Comparison of ENCODE assay signal across 11 cellular contexts in genomic region chr19:38551450-38551813, GRCh38.
A peak's percentile ranks its signal among the peaks of the same experiment; 100 is the strongest.
DNase-seq lines count a peak whose midpoint lies in the region; ATAC-seq and TF ChIP-seq lines count a peak whose summit lies in the region.
"Had no signal": no experiment of that assay in that cellular context is flagged by ENCODE, and none has a peak within 500 bp of the region (broad histone marks: within the 10 kb centered on the region; RNA-seq: fewer than 3 reads in every experiment).

No MANE protein-coding gene starts in this region.

- H3K27me3 Mint-ChIP-seq in WTC11 (ENCODE audit: low read depth) (no peaks in the 10 kb centered on the region), neural crest cell (ENCODE audit: low read depth) (peaks cover 8% of the 10 kb centered on the region)

- H3K9me3 ChIP-seq in PC-9 (ENCODE audit: insufficient read depth, low read depth) = no peaks in the 10 kb centered on the region
- H3K9me3 ChIP-seq: colonic mucosa had no signal

- no peaks in the 10 kb centered on the region for H3K27me3 ChIP-seq in PC-9 (ENCODE audit: insufficient read depth, low read depth)
- H3K27me3 ChIP-seq: colonic mucosa had no signal

- DNase-seq in GM10248 (ENCODE audit: extremely low spot score) (peak; percentile 78), WTC11 (ENCODE audit: low spot score) (no peak), neural crest cell (ENCODE audit: low read depth, low spot score) (no peak), COLO829 (ENCODE audit: low spot score) (no peak), PC-9 (no peak), D341Med (ENCODE audit: low spot score) (no peak)
- DNase-seq: colonic mucosa, natural killer cell, PC-3 had no signal

- H3K9me3 Mint-ChIP-seq in WTC11 (no peaks in the 10 kb centered on the region), neural crest cell (no peaks in the 10 kb centered on the region)
- H3K9me3 Mint-ChIP-seq: natural killer cell had no signal

- no peaks in the 10 kb centered on the region for H3K36me3 ChIP-seq in PC-9 (ENCODE audit: low read depth)
- H3K36me3 ChIP-seq: colonic mucosa had no signal

- H3K36me3 Mint-ChIP-seq in WTC11 (peaks cover 17% of the 10 kb centered on the region), neural crest cell (ENCODE audit: low read depth) (no peaks in the 10 kb centered on the region)
- H3K36me3 Mint-ChIP-seq: natural killer cell had no signal

- intact Hi-C loops in PC-9 (cut with micrococcal nuclease; ENCODE audit: unreplicated experiment) = no loop called here

- no peaks in the 10 kb centered on the region for H3K79me2 ChIP-seq in PC-9 (ENCODE audit: low read depth)

- no TSS peak for BruUV-seq in PC-9 (replicated peaks; lab: Mats Ljungman, UMichigan)

- H3K9me2 ChIP-seq in PC-9 (ENCODE audit: insufficient read depth) = no peaks in the 10 kb centered on the region

- H3K4me2 ChIP-seq in PC-9 = no peak overlapping the region

- peaks cover 4% of the 10 kb centered on the region; the same call in 1 of the 2 replicates for H3F3A ChIP-seq in PC-9 (ENCODE audit: insufficient read depth, low read depth)

- ATAC-seq in GM21447 (IDR thresholded peaks at IDR 0.05; ENCODE audit: unreplicated experiment) (peak; percentile 64), WTC11 (no peak), HG03520 (IDR thresholded peaks at IDR 0.05; ENCODE audit: unreplicated experiment) (no peak)
- ATAC-seq: PC-3 had no signal

- no peaks in the 10 kb centered on the region for H3K4me1 ChIP-seq in PC-9 (replicated peaks; ENCODE audit: insufficient read depth)
- H3K4me1 ChIP-seq: colonic mucosa had no signal

- POLR2A ChIA-PET in GM10248 (lab: Yijun Ruan, JAX) = no interaction called here
- POLR2A ChIA-PET in WTC11 (lab: Charles Lee) = no interaction called here
- POLR2A ChIA-PET in PC-9 (lab: Charles Lee; ENCODE audit: unreplicated experiment) = interaction anchor here (0.7 kb wide), 1 partner anchor 420 kb away, joined by 7 read pairs; no protein-coding TSS in a partner anchor

- no peak overlapping the region for H3K4me3 ChIP-seq in PC-9
- H3K4me3 ChIP-seq: colonic mucosa had no signal

- H3K4me3 Mint-ChIP-seq in WTC11 (no peak overlapping the region), neural crest cell (no peak overlapping the region)
- H3K4me3 Mint-ChIP-seq: natural killer cell had no signal

- 0 out of 2 replicates have a peak, but pooled peaks cover 4% of the 10 kb centered on the region for H3K4me1 Mint-ChIP-seq in WTC11
- H3K4me1 Mint-ChIP-seq in neural crest cell = no peaks in the 10 kb centered on the region

- H3K27ac Mint-ChIP-seq in WTC11 = peak overlapping the region; percentile 25; the same call in 1 of the 2 replicates
- H3K27ac Mint-ChIP-seq in neural crest cell (ENCODE audit: unreplicated experiment) = peak overlapping the region; percentile 90

- CTCF ChIA-PET in GM10248 (lab: Yijun Ruan, JAX) (interaction anchor here (1.5 to 2.7 kb wide), 2 partner anchors 83 to 149 kb away, joined by 4 to 11 read pairs; partner anchors contain the start of gene FAM98C), WTC11 (lab: Charles Lee) (interaction anchor here (0.6 kb wide), 1 partner anchor 81 kb away, joined by 4 read pairs; no protein-coding TSS in a partner anchor), PC-9 (lab: Charles Lee) (interaction anchor here (0.5 to 0.6 kb wide), 2 partner anchors 65 to 1303 kb away, joined by 3 to 16 read pairs; no protein-coding TSS in a partner anchor)

- H4K20me1 ChIP-seq in PC-9 (ENCODE audit: insufficient read depth) = no peaks in the 10 kb centered on the region

- no peak overlapping the region for H2AFZ ChIP-seq in PC-9

- no peak overlapping the region for H3K27ac ChIP-seq in PC-9
- H3K27ac ChIP-seq: colonic mucosa had no signal

- no peak for TF ChIP-seq CTCF in GM10248 (IDR thresholded peaks at IDR 0.05; ENCODE audit: control extremely low read depth, extremely low read depth, low read depth, missing control alignments)
- TF ChIP-seq CTCF in WTC11 (IDR thresholded peaks at IDR 0.05) = no peak
- no peak for TF ChIP-seq CTCF in neural crest cell (conservative IDR thresholded peaks at IDR 0.05)
- TF ChIP-seq CTCF in PC-9 (conservative IDR thresholded peaks at IDR 0.05) = no peak

TF ChIP-seq in WTC11, 78 proteins besides CTCF, POLR2A, EP300 and RAD21:
- TF ChIP-seq MYBL2 (CRISPR knock-in tag; IDR thresholded peaks at IDR 0.05) (no peak), ZMAT4 (CRISPR knock-in tag; IDR thresholded peaks at IDR 0.05) (no peak), ZNF121 (CRISPR knock-in tag; IDR thresholded peaks at IDR 0.05) (no peak), HMGA2 (CRISPR knock-in tag; IDR thresholded peaks at IDR 0.05) (no peak), ZNF425 (CRISPR knock-in tag; conservative IDR thresholded peaks at IDR 0.05) (no peak), PRRX2 (CRISPR knock-in tag; IDR thresholded peaks at IDR 0.05) (no peak), MLX (CRISPR knock-in tag; IDR thresholded peaks at IDR 0.05) (no peak), NFE2L1 (CRISPR knock-in tag; IDR thresholded peaks at IDR 0.05) (no peak), FOXP1 (CRISPR knock-in tag; IDR thresholded peaks at IDR 0.05; ENCODE audit: borderline replicate concordance) (no peak), SP1 (CRISPR knock-in tag; conservative IDR thresholded peaks at IDR 0.05) (no peak), E2F1 (CRISPR knock-in tag; IDR thresholded peaks at IDR 0.05) (no peak)
